ENCODE assay signal across 24 cellular contexts in genomic region chr1:29586991-29587745, GRCh38.
DNase-seq lines count a peak whose midpoint lies in the region; ATAC-seq, FAIRE-seq and TF ChIP-seq lines count a peak whose summit lies in the region.
"Had no signal": no experiment of that assay in that cellular context is flagged by ENCODE, and none has a peak within 500 bp of the region (broad histone marks: within the 10 kb centered on the region; RNA-seq: fewer than 3 reads in every experiment).

No MANE protein-coding gene starts in this region.

- H3K4me2 ChIP-seq in IMR-90 (ENCODE audit: low read depth, low read length) (no peak overlapping the region), astrocyte (ENCODE audit: low read length) (no peak overlapping the region)

- H3K27me3 ChIP-seq in IMR-90 (ENCODE audit: control insufficient read depth, insufficient read depth, low read length), result no peaks in the 10 kb centered on the region
- H3K27me3 ChIP-seq in astrocyte (ENCODE audit: insufficient read depth, low read length), result no peaks in the 10 kb centered on the region
- H3K27me3 ChIP-seq: upper lobe of left lung had no signal

- TF ChIP-seq RAD21 in IMR-90 (IDR thresholded peaks at IDR 0.05; ENCODE audit: low read length), result no peak

- no peak for ATAC-seq in IMR-90 (ENCODE audit: low read depth)
- no peak for ATAC-seq in activated CD8-positive, alpha-beta T cell treated with anti-CD3 and anti-CD28 coated beads, Interleukin-2, amount 10 ng/mL, durations not matched to agents 7 days and 5 days
- ATAC-seq: left lung had no signal

- no peak for TF ChIP-seq POLR2A in IMR-90 (IDR thresholded peaks at IDR 0.05; ENCODE audit: low read depth, low read length)

- dilution Hi-C loops in IMR-90 (cut with HindIII; ENCODE audit: low sequenced_read_pairs, unreplicated experiment), result no loop called here

- intact Hi-C loops in IMR-90 (cut with micrococcal nuclease), result no loop called here

- H3K4me3 ChIP-seq in IMR-90 (ENCODE audit: insufficient read depth, low read depth, low read length), result no peak overlapping the region
- no peak overlapping the region for H3K4me3 ChIP-seq in astrocyte (ENCODE audit: insufficient read depth, low read depth, low read length)
- H3K4me3 ChIP-seq: left lung, sigmoid colon, upper lobe of left lung had no signal

- no peak overlapping the region for H4K8ac ChIP-seq in IMR-90 (ENCODE audit: low read depth in 2 of 2, low read length in 2 of 2)

- H3K4me1 ChIP-seq in IMR-90 (ENCODE audit: control insufficient read depth, insufficient read depth, low read length), result no peaks in the 10 kb centered on the region
- peaks cover 10% of the 10 kb centered on the region for H3K4me1 ChIP-seq in astrocyte (ENCODE audit: insufficient read depth, low read length)
- H3K4me1 ChIP-seq: left lung, sigmoid colon, upper lobe of left lung had no signal

- no peak overlapping the region for H2AK9ac ChIP-seq in IMR-90 (replicated peaks; ENCODE audit: low read depth, low read length, poor library complexity)

- WGBS in IMR-90 (ENCODE audit: extremely low coverage in 2 of 2, insufficient read length in 1 of 2), 2 experiments, result 66% methylated on average over 3 of the region's 4 CpGs; no CpG with 5 or more reads in 1 of the 2 experiments

- CTCF ChIA-PET in IMR-90 (lab: Yijun Ruan, JAX), result no interaction called here
- CTCF ChIA-PET in activated CD8-positive, alpha-beta T cell treated with anti-CD3 and anti-CD28 coated beads, Interleukin-2, amount 10 ng/mL, durations not matched to agents 7 days and 5 days (lab: Charles Lee), result no interaction called here

- no peak overlapping the region for H3K56ac ChIP-seq in IMR-90 (ENCODE audit: extremely low read depth, insufficient read depth, low read length)

- no peak overlapping the region for H3K4me3 Mint-ChIP-seq in astrocyte (ENCODE audit: unreplicated experiment)
- no peak overlapping the region for H3K4me3 Mint-ChIP-seq in activated CD8-positive, alpha-beta T cell treated with anti-CD3 and anti-CD28 coated beads, Interleukin-2, amount 10 ng/mL, durations not matched to agents 7 days and 5 days
- H3K4me3 Mint-ChIP-seq: activated naive CD4-positive, alpha-beta T cell treated with anti-CD3 and anti-CD28 coated beads, Interleukin-2, amount 10 ng/mL, durations not matched to agents 7 days and 5 days; B cell; IgD-negative memory B cell; nephron had no signal

- no peak for FAIRE-seq in astrocyte (lab: Jason Lieb, UNC)
- FAIRE-seq: A204.1 had no signal

- no peak overlapping the region for H3K4ac ChIP-seq in IMR-90 (ENCODE audit: low read depth, low read length)

- H3K18ac ChIP-seq in IMR-90 (ENCODE audit: low read depth, low read length), result no peak overlapping the region

- H3K79me2 ChIP-seq in astrocyte (ENCODE audit: insufficient read depth, low read length), result no peaks in the 10 kb centered on the region

- no peak overlapping the region for H3K27ac Mint-ChIP-seq in astrocyte (ENCODE audit: unreplicated experiment)
- no peak overlapping the region for H3K27ac Mint-ChIP-seq in activated CD8-positive, alpha-beta T cell treated with anti-CD3 and anti-CD28 coated beads, Interleukin-2, amount 10 ng/mL, durations not matched to agents 7 days and 5 days
- H3K27ac Mint-ChIP-seq: activated naive CD4-positive, alpha-beta T cell treated with anti-CD3 and anti-CD28 coated beads, Interleukin-2, amount 10 ng/mL, durations not matched to agents 7 days and 5 days; B cell; IgD-negative memory B cell; nephron had no signal

- POLR2A ChIA-PET in IMR-90 (lab: Charles Lee; ENCODE audit: unreplicated experiment), result no interaction called here
- POLR2A ChIA-PET in activated CD8-positive, alpha-beta T cell treated with anti-CD3 and anti-CD28 coated beads, Interleukin-2, amount 10 ng/mL, durations not matched to agents 7 days and 5 days (lab: Charles Lee), result no interaction called here

- TF ChIP-seq CTCF in IMR-90 (conservative IDR thresholded peaks at IDR 0.05; ENCODE audit: low read depth, low read length) (no peak), astrocyte (IDR thresholded peaks at IDR 0.05; ENCODE audit: insufficient read depth, low read depth, low read length) (no peak)

- H3K23ac ChIP-seq in IMR-90 (ENCODE audit: low read depth, low read length), result no peak overlapping the region

- H3K4me1 Mint-ChIP-seq in astrocyte (ENCODE audit: low read depth, unreplicated experiment), result peaks cover 8% of the 10 kb centered on the region
- H3K4me1 Mint-ChIP-seq in activated CD8-positive, alpha-beta T cell treated with anti-CD3 and anti-CD28 coated beads, Interleukin-2, amount 10 ng/mL, durations not matched to agents 7 days and 5 days (ENCODE audit: low read depth), result no peaks in the 10 kb centered on the region
- H3K4me1 Mint-ChIP-seq: activated naive CD4-positive, alpha-beta T cell treated with anti-CD3 and anti-CD28 coated beads, Interleukin-2, amount 10 ng/mL, durations not matched to agents 7 days and 5 days; B cell; IgD-negative memory B cell had no signal

- H3K9ac ChIP-seq in IMR-90 (ENCODE audit: low read depth, low read length) (no peak overlapping the region), astrocyte (ENCODE audit: low read length) (no peak overlapping the region)

- H3K9me3 Mint-ChIP-seq in astrocyte (ENCODE audit: unreplicated experiment), result peaks cover 6% of the 10 kb centered on the region
- no peaks in the 10 kb centered on the region for H3K9me3 Mint-ChIP-seq in activated CD8-positive, alpha-beta T cell treated with anti-CD3 and anti-CD28 coated beads, Interleukin-2, amount 10 ng/mL, durations not matched to agents 7 days and 5 days (ENCODE audit: insufficient read depth)

- peaks cover 14% of the 10 kb centered on the region for H3K27me3 Mint-ChIP-seq in astrocyte (ENCODE audit: low read depth, unreplicated experiment)
- peaks cover 10% of the 10 kb centered on the region for H3K27me3 Mint-ChIP-seq in activated CD8-positive, alpha-beta T cell treated with anti-CD3 and anti-CD28 coated beads, Interleukin-2, amount 10 ng/mL, durations not matched to agents 7 days and 5 days (ENCODE audit: low read depth)
- H3K27me3 Mint-ChIP-seq: activated naive CD4-positive, alpha-beta T cell treated with anti-CD3 and anti-CD28 coated beads, Interleukin-2, amount 10 ng/mL, durations not matched to agents 7 days and 5 days; IgD-negative memory B cell had no signal

- no peak overlapping the region for H2AK5ac ChIP-seq in IMR-90 (ENCODE audit: low read depth, low read length)

- H3K9me3 ChIP-seq in IMR-90 (ENCODE audit: control insufficient read depth, insufficient read depth, low read length) (no peaks in the 10 kb centered on the region), astrocyte (ENCODE audit: insufficient read depth, low read depth, low read length) (no peaks in the 10 kb centered on the region)
- H3K9me3 ChIP-seq: left lung, sigmoid colon, upper lobe of left lung had no signal

- no TSS peak for BruUV-seq in IMR-90 (replicated peaks; lab: Mats Ljungman, UMichigan)

- H4K20me1 ChIP-seq in IMR-90 (ENCODE audit: insufficient read depth, low read length), result no peaks in the 10 kb centered on the region; the same call in 1 of the 2 replicates
- H4K20me1 ChIP-seq in astrocyte (ENCODE audit: insufficient read depth, low read length), result no peaks in the 10 kb centered on the region

- H3K36me3 ChIP-seq in IMR-90 (ENCODE audit: control insufficient read depth, insufficient read depth, low read length), result no peaks in the 10 kb centered on the region
- H3K36me3 ChIP-seq in astrocyte (ENCODE audit: insufficient read depth, low read length), result no peaks in the 10 kb centered on the region
- H3K36me3 ChIP-seq: left lung, sigmoid colon, upper lobe of left lung had no signal

- H3K14ac ChIP-seq in IMR-90 (replicated peaks; ENCODE audit: low read depth, low read length), result no peak overlapping the region

- in situ Hi-C loops in IMR-90 (cut with MboI; ENCODE audit: low sequenced_read_pairs), result no loop called here

- H2BK5ac ChIP-seq in IMR-90 (ENCODE audit: low read depth, low read length, poor library complexity, severe bottlenecking), result no peak overlapping the region

- H2BK15ac ChIP-seq in IMR-90 (ENCODE audit: low read depth, low read length), result no peak overlapping the region

- no peaks in the 10 kb centered on the region for H3K79me1 ChIP-seq in IMR-90 (ENCODE audit: low read depth in 1 of 2, low read length in 2 of 2)

- no peak overlapping the region for H4K91ac ChIP-seq in IMR-90 (ENCODE audit: insufficient read depth, low read depth, low read length)

- H2AFZ ChIP-seq in IMR-90 (replicated peaks; ENCODE audit: low read length, poor library complexity) (no peak overlapping the region), astrocyte (ENCODE audit: low read depth, low read length) (no peak overlapping the region)

- H3K9me1 ChIP-seq in IMR-90 (ENCODE audit: insufficient read depth, low read length), result no peaks in the 10 kb centered on the region

- DNase-seq in AG08396 (ENCODE audit: low spot score) (peak; percentile 42), IMR-90 (peak; percentile 19), astrocyte (ENCODE audit: low read depth) (peak; percentile 55), fibroblast of peridontal ligament (ENCODE audit: extremely low read depth) (peak; percentile 29), NCI-H1092 treated with DMSO at 0.1 percent for 48 hours (lab: John Stamatoyannopoulos, UW) (no peak), globus pallidus (ENCODE audit: low spot score) (no peak)
- DNase-seq in activated CD4-positive, alpha-beta T cell treated with anti-CD3 and anti-CD28 coated beads for 4 hours, result no peak
- DNase-seq in activated CD8-positive, alpha-beta T cell treated with anti-CD3 and anti-CD28 coated beads, Interleukin-2, amount 10 ng/mL, durations not matched to agents 7 days and 5 days, result no peak
- DNase-seq: activated CD4-positive, CD25-positive, alpha-beta regulatory T cell treated with anti-CD3 and anti-CD28 coated beads, Interleukin-2, amount 50 U/mL, for 72 hours; activated naive CD4-positive, alpha-beta T cell treated with anti-CD3 and anti-CD28 coated beads, Interleukin-2, amount 10 ng/mL, durations not matched to agents 7 days and 5 days; activated T-cell treated with anti-CD3 and anti-CD28 coated beads, Interleukin-2, amount 50 U/mL, for 48 hours; cerebellar nuclear complex; effector memory CD4-positive, alpha-beta T cell; left lung; NCI-H146; NCI-H524 treated with DMSO at 0.1 percent for 48 hours; RPMI8226; sigmoid colon; stimulated activated CD8-positive, alpha-beta memory T cell treated with anti-CD3 and anti-CD28 coated beads, Interleukin-4, amount 100 ng/mL, for 48 hours; upper lobe of left lung had no signal

- H4K5ac ChIP-seq in IMR-90 (ENCODE audit: low read depth, low read length), result no peak overlapping the region

- H3K27ac ChIP-seq in IMR-90 (ENCODE audit: insufficient read depth, low read length) (no peak overlapping the region), astrocyte (ENCODE audit: low read depth, low read length) (no peak overlapping the region)
- H3K27ac ChIP-seq: left lung, sigmoid colon, upper lobe of left lung had no signal

- H2BK20ac ChIP-seq in IMR-90 (ENCODE audit: low read depth, low read length), result no peak overlapping the region

- no peak overlapping the region for H2BK120ac ChIP-seq in IMR-90 (ENCODE audit: low read depth, low read length)

- H3K36me3 Mint-ChIP-seq in astrocyte (ENCODE audit: low read depth, unreplicated experiment), result no peaks in the 10 kb centered on the region
- no peaks in the 10 kb centered on the region for H3K36me3 Mint-ChIP-seq in activated CD8-positive, alpha-beta T cell treated with anti-CD3 and anti-CD28 coated beads, Interleukin-2, amount 10 ng/mL, durations not matched to agents 7 days and 5 days (ENCODE audit: low read depth)
- H3K36me3 Mint-ChIP-seq: activated naive CD4-positive, alpha-beta T cell treated with anti-CD3 and anti-CD28 coated beads, Interleukin-2, amount 10 ng/mL, durations not matched to agents 7 days and 5 days; IgD-negative memory B cell had no signal

Comparison
In these comparisons a context has a peak if more than half of its experiments do, and no peak if none do; other contexts are left out.
1. DNase-seq: peak in AG08396 (single experiment), IMR-90 (single experiment), astrocyte (single experiment) and fibroblast of peridontal ligament (single experiment); none in activated CD4-positive, alpha-beta T cell treated with anti-CD3 and anti-CD28 coated beads for 4 hours (0 of 2), NCI-H1092 treated with DMSO at 0.1 percent for 48 hours (single experiment), globus pallidus (single experiment) and activated CD8-positive, alpha-beta T cell treated with anti-CD3 and anti-CD28 coated beads, Interleukin-2, amount 10 ng/mL, durations not matched to agents 7 days and 5 days (single experiment).